26 cellular contexts compared by ENCODE assay signal in genomic region chr22:31940506-31940905, GRCh38. TPM values are rescaled to one million over a fixed set of nuclear protein-coding genes. Genes with fewer than 3 reads are reported as not detected.
DNase-seq lines count a peak whose midpoint lies in the region; ATAC-seq, FAIRE-seq and TF ChIP-seq lines count a peak whose summit lies in the region.
"Had no signal": no experiment of that assay in that cellular context is flagged by ENCODE, and none has a peak within 500 bp of the region (broad histone marks: within the 10 kb centered on the region; RNA-seq: fewer than 3 reads in every experiment).

No MANE protein-coding gene starts in this region.

- H3K4me1 ChIP-seq in K562 (replicated peaks in 1 of 2; ENCODE audit: control insufficient read depth in 2 of 2, insufficient read depth in 2 of 2, low read length in 2 of 2): peaks cover 42 to 45% of the 10 kb centered on the region in 2 experiments
- H3K4me1 ChIP-seq in HepG2 (ENCODE audit: insufficient read depth, low read length): peaks cover 29% of the 10 kb centered on the region

- BruUV-seq in K562 (replicated peaks; lab: Mats Ljungman, UMichigan) (no TSS peak), HepG2 (replicated peaks; lab: Mats Ljungman, UMichigan) (no TSS peak)

- H3K9ac ChIP-seq in K562 (ENCODE audit: insufficient read depth in 1 of 2, low read depth in 2 of 2, low read length in 2 of 2) (no peak overlapping the region), HepG2 (ENCODE audit: insufficient read depth, low read depth, low read length) (no peak overlapping the region)
- H3K9ac ChIP-seq: BLaER1 treated with 17β-estradiol and CSF1 and Interleukin-3, amounts not matched to agents 10 nM and 100 nM had no signal

- peak overlapping the region; percentile 53 for H3K27ac Mint-ChIP-seq in dendritic cell treated with granulocyte-macrophage colony-stimulating factor and Interleukin-4, amounts not matched to agents 40 ng/mL and 50 ng/mL, for 4 days
- H3K27ac Mint-ChIP-seq: CD4-positive, alpha-beta T cell had no signal

- DNase-seq in K562 (ENCODE audit: extremely low read depth in 1 of 4, low spot score in 3 of 4): no peak
- DNase-seq in HepG2 (ENCODE audit: low spot score): no peak
- DNase-seq in posterior vena cava (ENCODE audit: low spot score): peak; percentile 35
- no peak for DNase-seq in HPDE6-E6E7 (ENCODE audit: extremely low spot score)
- DNase-seq: 8988T; ACHN; AML-193; BE2C; CD4-positive, alpha-beta T cell; CD8-positive, alpha-beta memory T cell; DMS 273 treated with DMSO at 0.1 percent for 48 hours; DMS79; EL; GDM1; GOT3; H7; HCEC 1CT had no signal

- CTCF ChIA-PET in K562 (lab: Yijun Ruan, JAX; ENCODE audit: low intra/inter-chr PET ratio): no interaction called here
- CTCF ChIA-PET in HepG2 (lab: Yijun Ruan, JAX; ENCODE audit: low intra/inter-chr PET ratio, low total read pairs): no interaction called here

- POLR2A ChIA-PET in K562 (lab: Yijun Ruan, JAX) (interaction anchor here (0.6 kb wide), 1 partner anchor 951 kb away, joined by 4 read pairs; no protein-coding TSS in a partner anchor), HepG2 (lab: Yijun Ruan, JAX) (interaction anchor here (1.0 kb wide), 1 partner anchor 16 kb away, joined by 3 read pairs; no protein-coding TSS in a partner anchor)

- no peak for TF ChIP-seq EP300 in K562 (IDR thresholded peaks at IDR 0.05; ENCODE audit: low read length)
- no peak for TF ChIP-seq EP300 in HepG2 (IDR thresholded peaks at IDR 0.05; ENCODE audit: low read depth in 2 of 2, low read length in 2 of 2)
- no peak for TF ChIP-seq EP300 in HepG2 (CRISPR knock-in tag; IDR thresholded peaks at IDR 0.05; ENCODE audit: borderline replicate concordance)

- H3K9me3 Mint-ChIP-seq in dendritic cell treated with granulocyte-macrophage colony-stimulating factor and Interleukin-4, amounts not matched to agents 40 ng/mL and 50 ng/mL, for 4 days: no peaks in the 10 kb centered on the region
- H3K9me3 Mint-ChIP-seq: CD14-positive monocyte; CD4-positive, alpha-beta T cell; CD8-positive, alpha-beta memory T cell had no signal

- no peaks in the 10 kb centered on the region for H3K9me3 ChIP-seq in K562 (replicated peaks; ENCODE audit: control insufficient read depth, insufficient read depth, low read depth, low read length)
- no peaks in the 10 kb centered on the region for H3K9me3 ChIP-seq in HepG2 (ENCODE audit: low read length)
- H3K9me3 ChIP-seq: A549; BE2C; BLaER1 treated with 17β-estradiol and CSF1 and Interleukin-3, amounts not matched to agents 10 nM and 100 nM had no signal

- FAIRE-seq in K562 (lab: Jason Lieb, UNC) (no peak), HepG2 (lab: Jason Lieb, UNC) (no peak)
- FAIRE-seq: A549, D721Med, GM12878 had no signal

- peaks cover 44% of the 10 kb centered on the region for H3K4me1 Mint-ChIP-seq in dendritic cell treated with granulocyte-macrophage colony-stimulating factor and Interleukin-4, amounts not matched to agents 40 ng/mL and 50 ng/mL, for 4 days (ENCODE audit: low read depth)

- H3K36me3 ChIP-seq in K562 (ENCODE audit: control insufficient read depth, insufficient read depth, low read length): peaks cover 2% of the 10 kb centered on the region; the same call in 2 of the 3 replicates
- no peaks in the 10 kb centered on the region for H3K36me3 ChIP-seq in HepG2 (replicated peaks in 1 of 2; ENCODE audit: control insufficient read depth in 1 of 2, insufficient read depth in 2 of 2, low read length in 2 of 2)

- H3K79me2 ChIP-seq in K562 (ENCODE audit: control insufficient read depth, insufficient read depth, low read length) (peaks cover 11% of the 10 kb centered on the region), HepG2 (ENCODE audit: insufficient read depth, low read length) (peaks cover 7% of the 10 kb centered on the region)

- no peaks in the 10 kb centered on the region for H3K27me3 ChIP-seq in K562 (ENCODE audit: control insufficient read depth in 2 of 2, insufficient read depth in 2 of 2, low read length in 2 of 2)
- peaks cover 0 to 10% of the 10 kb centered on the region in 2 experiments; a peak in 1 of 5 replicates for H3K27me3 ChIP-seq in HepG2 (ENCODE audit: control insufficient read depth in 1 of 2, insufficient read depth in 2 of 2, low read length in 2 of 2)
- H3K27me3 ChIP-seq: BE2C; BLaER1 treated with 17β-estradiol and CSF1 and Interleukin-3, amounts not matched to agents 10 nM and 100 nM had no signal

- no peaks in the 10 kb centered on the region for H3K36me3 Mint-ChIP-seq in dendritic cell treated with granulocyte-macrophage colony-stimulating factor and Interleukin-4, amounts not matched to agents 40 ng/mL and 50 ng/mL, for 4 days (ENCODE audit: low read depth)

- in situ Hi-C loops in K562 (cut with MboI) (no loop called here), HepG2 (cut with HindIII; ENCODE audit: extremely low pct_ligation_motif_present, low pct_unique_long_range_greater_than_20kb) (loop anchor here (10.0 kb wide), 1 partner anchor 186 kb away; the partner anchor contains the start of genes DEPDC5 and PRR14L)

- ATAC-seq in K562 (no peak), HepG2 (no peak), GM19455 (IDR thresholded peaks at IDR 0.05; ENCODE audit: unreplicated experiment) (no peak), GM18520 (IDR thresholded peaks at IDR 0.05; ENCODE audit: unreplicated experiment) (no peak), HG02610 (IDR thresholded peaks at IDR 0.05; ENCODE audit: unreplicated experiment) (no peak)
- ATAC-seq: A549, GM12878 had no signal

- H3K4me3 ChIP-seq in K562: no peak overlapping the region
- no peak overlapping the region for H3K4me3 ChIP-seq in HepG2 (replicated peaks in 1 of 3; ENCODE audit: insufficient read depth in 1 of 3, low read depth in 2 of 3, low read length in 3 of 3)
- H3K4me3 ChIP-seq: A549; BLaER1 treated with 17β-estradiol and CSF1 and Interleukin-3, amounts not matched to agents 10 nM and 100 nM; GM12878 had no signal

- H3K4me2 ChIP-seq in K562 (ENCODE audit: insufficient read depth, low read length): no peak overlapping the region
- H3K4me2 ChIP-seq in HepG2 (ENCODE audit: low read depth, low read length): peak overlapping the region; percentile 8; the same call in 1 of the 2 replicates
- H3K4me2 ChIP-seq: A549; BLaER1 treated with 17β-estradiol and CSF1 and Interleukin-3, amounts not matched to agents 10 nM and 100 nM had no signal

- TF ChIP-seq RAD21 in K562 (CRISPR knock-in tag; conservative IDR thresholded peaks at IDR 0.05 in 1 of 2, IDR thresholded peaks at IDR 0.05 in 1 of 2) (no peak), HepG2 (CRISPR knock-in tag; IDR thresholded peaks at IDR 0.05) (no peak)

- H2AFZ ChIP-seq in K562 (ENCODE audit: low read depth, low read length) (peak overlapping the region; percentile 19; the same call in 1 of the 2 replicates), HepG2 (ENCODE audit: low read length) (no peak overlapping the region)

- WGBS in K562 (ENCODE audit: insufficient coverage, low coverage, missing lambda C conversion rate): 71% methylated on average over 3 of the region's 9 CpGs
- 27% methylated on average over 3 of the region's 9 CpGs for WGBS in HepG2 (ENCODE audit: low lambda C conversion rate)

- H3K9me1 ChIP-seq in K562 (ENCODE audit: control insufficient read depth, insufficient read depth, low read length): no peaks in the 10 kb centered on the region

- no peak overlapping the region for H3K27ac ChIP-seq in K562 (ENCODE audit: extremely low read depth, low read depth, low read length)
- no peak overlapping the region for H3K27ac ChIP-seq in HepG2 (ENCODE audit: extremely low read length, insufficient read depth, low read length)
- H3K27ac ChIP-seq: A549; BLaER1 treated with 17β-estradiol and CSF1 and Interleukin-3, amounts not matched to agents 10 nM and 100 nM had no signal

- no peak overlapping the region for H3K4me3 Mint-ChIP-seq in dendritic cell treated with granulocyte-macrophage colony-stimulating factor and Interleukin-4, amounts not matched to agents 40 ng/mL and 50 ng/mL, for 4 days
- H3K4me3 Mint-ChIP-seq: CD14-positive monocyte had no signal

- TF ChIP-seq POLR2A in K562 (conservative IDR thresholded peaks at IDR 0.05): no peak
- TF ChIP-seq POLR2A in HepG2 (IDR thresholded peaks at IDR 0.05; ENCODE audit: insufficient read depth in 1 of 2, low read depth in 2 of 2, low read length in 2 of 2): no peak

- TF ChIP-seq CTCF in K562 (IDR thresholded peaks at IDR 0.05 in 2 of 3, conservative IDR thresholded peaks at IDR 0.05 in 1 of 3; ENCODE audit: insufficient read depth in 2 of 3, low read depth in 1 of 3, low read length in 3 of 3) (no peak), HepG2 (CRISPR knock-in tag; IDR thresholded peaks at IDR 0.05) (no peak)

- H4K20me1 ChIP-seq in K562 (replicated peaks; ENCODE audit: control insufficient read depth, insufficient read depth, low read length) (no peaks in the 10 kb centered on the region), HepG2 (ENCODE audit: insufficient read depth, low read length) (no peaks in the 10 kb centered on the region)

- intact Hi-C loops in K562 (cut with micrococcal nuclease): no loop called here
- intact Hi-C loops in dendritic cell treated with granulocyte-macrophage colony-stimulating factor and Interleukin-4, amounts not matched to agents 40 ng/mL and 50 ng/mL, for 4 days (cut with micrococcal nuclease): no loop called here
- intact Hi-C loops in HepG2 (cut with micrococcal nuclease; ENCODE audit: unreplicated experiment): no loop called here
- intact Hi-C loops in posterior vena cava (cut with DNase I): no loop called here

- H3K27me3 Mint-ChIP-seq in dendritic cell treated with granulocyte-macrophage colony-stimulating factor and Interleukin-4, amounts not matched to agents 40 ng/mL and 50 ng/mL, for 4 days: peaks cover 2% of the 10 kb centered on the region
- H3K27me3 Mint-ChIP-seq: CD4-positive, alpha-beta T cell; CD8-positive, alpha-beta memory T cell had no signal

RNA-seq across cellular contexts. Expression of gene YWHAH, which starts 3.8 kb away (rescaled TPM):
- 39.0 and 61.0 TPM in 2 replicates for total RNA-seq in K562 (2011; cell fraction: chromatin; rRNA removed; ENCODE audit: low replicate concordance)
- total RNA-seq in K562 (2011; cell fraction: nucleolus; rRNA removed): 24.5 and 26.3 TPM in 2 replicates
- total RNA-seq in K562 (2011; cell fraction: nucleoplasm; rRNA removed): 31.3 and 37.5 TPM in 2 replicates
- total RNA-seq in K562 (2014; rRNA removed) (97.3 and 109 TPM in 2 replicates), K562 (2014; rRNA removed; fragmentation: Illumina TruSeq; extraction: Trizol) (140 and 203 TPM in 2 replicates), K562 (2015; rRNA removed; fragmentation: Illumina TruSeq; extraction: Trizol) (106 and 114 TPM in 2 replicates), K562 (2021) (141 and 162 TPM in 2 replicates), HepG2 (2016; rRNA removed; fragmentation: Illumina TruSeq; extraction: Trizol) (92.7 and 112 TPM in 2 replicates), posterior vena cava (100 to 1,000 TPM; 425 to 833 TPM)
- polyA plus RNA-seq in K562 (2011; rRNA removed) (100 and 119 TPM in 2 replicates), K562 (2014; fragmentation: Illumina TruSeq; extraction: Trizol) (171 and 177 TPM in 2 replicates), K562 (2014; fragmentation: Nextera tagmentation; extraction: Ambion mirVana) (10 to 100 TPM; 32.0 to 39.6 TPM), K562 (2014; rRNA removed) (105 and 106 TPM in 2 replicates), HepG2 (2011; rRNA removed) (35.6 and 40.9 TPM in 2 replicates)
- polyA plus RNA-seq in K562 (2011; cell fraction: cytosol; rRNA removed): 104 and 112 TPM in 2 replicates
- polyA plus RNA-seq in K562 (2011; cell fraction: nucleus; rRNA removed): 42.9 and 49.4 TPM in 2 replicates
- 72.8 and 107 TPM in 2 replicates for polyA plus RNA-seq in K562 (2012)
- 72.4 and 90.3 TPM in 2 replicates for polyA minus RNA-seq in K562 (2011; rRNA and poly(A)+ RNA removed)
- 43.7 and 66.7 TPM in 2 replicates for polyA minus RNA-seq in K562 (2011; cell fraction: cytosol; rRNA and poly(A)+ RNA removed)
- 13.2 and 25.0 TPM in 2 replicates for polyA minus RNA-seq in K562 (2011; cell fraction: nucleus; rRNA and poly(A)+ RNA removed)
- total RNA-seq in HepG2 (2016; cell fraction: cytosol; rRNA removed; fragmentation: Illumina TruSeq; extraction: Trizol; ENCODE audit: low read depth): 20.0 and 24.6 TPM in 2 replicates
- total RNA-seq in HepG2 (2016; cell fraction: insoluble cytoplasmic fraction; rRNA removed; fragmentation: Illumina TruSeq; extraction: Trizol): 93.8 and 101 TPM in 2 replicates
- total RNA-seq in HepG2 (2016; cell fraction: membrane; rRNA removed; fragmentation: Illumina TruSeq; extraction: Trizol): 56.3 and 62.2 TPM in 2 replicates
- total RNA-seq in HepG2 (2016; cell fraction: nucleus; rRNA removed; fragmentation: Illumina TruSeq; extraction: Trizol): 30.2 and 35.4 TPM in 2 replicates
- 38.6 and 45.7 TPM in 2 replicates for polyA plus RNA-seq in HepG2 (2011; cell fraction: cytosol; rRNA removed)
- 17.5 and 20.3 TPM in 2 replicates for polyA plus RNA-seq in HepG2 (2011; cell fraction: nucleus; rRNA removed)
- 78.8 and 95.2 TPM in 2 replicates for polyA plus RNA-seq in HepG2 (2012)
- polyA plus RNA-seq in HepG2 (2016; cell fraction: cytosol; fragmentation: Illumina TruSeq; extraction: Trizol; ENCODE audit: low read depth): 19.0 and 24.6 TPM in 2 replicates
- 117 and 129 TPM in 2 replicates for polyA plus RNA-seq in HepG2 (2016; cell fraction: insoluble cytoplasmic fraction; fragmentation: Illumina TruSeq; extraction: Trizol; ENCODE audit: low read depth)
- 43.9 and 52.9 TPM in 2 replicates for polyA plus RNA-seq in HepG2 (2016; cell fraction: membrane; fragmentation: Illumina TruSeq; extraction: Trizol; ENCODE audit: low read depth)
- polyA plus RNA-seq in HepG2 (2016; cell fraction: nucleus; fragmentation: Illumina TruSeq; extraction: Trizol; ENCODE audit: insufficient read depth, low read depth): 57.2 and 66.4 TPM in 2 replicates
- polyA minus RNA-seq in HepG2 (2011; rRNA and poly(A)+ RNA removed; ENCODE audit: low replicate concordance): 18.0 and 27.7 TPM in 2 replicates
- 24.6 and 31.3 TPM in 2 replicates for polyA minus RNA-seq in HepG2 (2011; cell fraction: cytosol; rRNA and poly(A)+ RNA removed)
- polyA minus RNA-seq in HepG2 (2011; cell fraction: nucleus; rRNA and poly(A)+ RNA removed): 12.7 and 18.4 TPM in 2 replicates

Comparison
In these comparisons a context has a peak if more than half of its experiments do, and no peak if none do; other contexts are left out.
1. Of the 241 proteins assayed by ChIP-seq in both HepG2 and K562: peak only in HepG2: none; only in K562: ADNP; in both: none; in neither: 240.